In genomic region chr19:6767081-6767356, GRCh38 we compare ENCODE assay signal across 8 cellular contexts. TPM values are rescaled to one million over a fixed set of nuclear protein-coding genes. Genes with fewer than 3 reads are reported as not detected.
DNase-seq lines count a peak whose midpoint lies in the region; ATAC-seq and TF ChIP-seq lines count a peak whose summit lies in the region.

No MANE protein-coding gene starts in this region.

- intact Hi-C loops in activated CD4-positive, alpha-beta memory T cell treated with anti-CD3 and anti-CD28 coated beads for 36 hours (cut with micrococcal nuclease): loop anchor here (1.0 to 5.0 kb wide), 7 partner anchors 14 to 342 kb away; partner anchors contain the start of gene GPR108
- intact Hi-C loops in left colon (cut with DNase I, micrococcal nuclease) (loop anchor here in 1 of 2 donors (2.0 kb wide), 1 partner anchor 96 kb away; no protein-coding TSS in a partner anchor), upper lobe of right lung (cut with DNase I) (no loop called here)

- H3K9me3 Mint-ChIP-seq in activated CD4-positive, alpha-beta memory T cell treated with anti-CD3 and anti-CD28 coated beads for 36 hours: no peaks in the 10 kb centered on the region

- ATAC-seq in HG03135 (IDR thresholded peaks at IDR 0.05; ENCODE audit: unreplicated experiment): peak; percentile 22
- ATAC-seq in left colon: peak; percentile 60
- ATAC-seq in upper lobe of right lung: peak; percentile 41

- POLR2A ChIA-PET in activated CD4-positive, alpha-beta memory T cell treated with anti-CD3 and anti-CD28 coated beads for 36 hours (lab: Charles Lee): interaction anchor here (1.0 kb wide), 1 partner anchor 34 kb away, joined by 4 read pairs; no protein-coding TSS in a partner anchor

- H3K36me3 Mint-ChIP-seq in activated CD4-positive, alpha-beta memory T cell treated with anti-CD3 and anti-CD28 coated beads for 36 hours: no peaks in the 10 kb centered on the region

- H3K36me3 ChIP-seq in upper lobe of right lung: no peaks in the 10 kb centered on the region

- H3K9me3 ChIP-seq in upper lobe of right lung: no peaks in the 10 kb centered on the region

- H3K27me3 ChIP-seq in upper lobe of right lung: no peaks in the 10 kb centered on the region

- peak overlapping the region; percentile 54 for H3K4me3 ChIP-seq in upper lobe of right lung

- peaks cover 35% of the 10 kb centered on the region for H3K4me1 Mint-ChIP-seq in activated CD4-positive, alpha-beta memory T cell treated with anti-CD3 and anti-CD28 coated beads for 36 hours (ENCODE audit: low read depth)

- DNase-seq in activated CD4-positive, CD25-positive, alpha-beta regulatory T cell treated with anti-CD3 and anti-CD28 coated beads, Interleukin-2, amount 50 U/mL, for 16 hours (ENCODE audit: low read depth, low spot score): peak; percentile 14
- DNase-seq in activated CD4-positive, CD25-positive, alpha-beta regulatory T cell treated with anti-CD3 and anti-CD28 coated beads, Interleukin-2, amount 50 U/mL, for 72 hours: no peak
- no peak for DNase-seq in activated CD4-positive, alpha-beta memory T cell treated with anti-CD3 and anti-CD28 coated beads for 36 hours
- no peak for DNase-seq in left colon
- no peak for DNase-seq in upper lobe of right lung
- DNase-seq in activated CD4-positive, alpha-beta T cell treated with anti-CD3 and anti-CD28 coated beads, Interleukin-2, amount 50 U/mL, for 48 hours: no peak
- DNase-seq in cerebellum (ENCODE audit: low spot score): no peak

- CTCF ChIA-PET in activated CD4-positive, alpha-beta memory T cell treated with anti-CD3 and anti-CD28 coated beads for 36 hours (lab: Charles Lee): interaction anchor here (1.4 to 5.8 kb wide), 3 partner anchors 30 to 96 kb away, joined by 5 to 51 read pairs (median 33); partner anchors contain the start of gene GPR108

- peak overlapping the region; percentile 85 for H3K4me3 Mint-ChIP-seq in activated CD4-positive, alpha-beta memory T cell treated with anti-CD3 and anti-CD28 coated beads for 36 hours

- H3K27me3 Mint-ChIP-seq in activated CD4-positive, alpha-beta memory T cell treated with anti-CD3 and anti-CD28 coated beads for 36 hours: no peaks in the 10 kb centered on the region

- peaks cover 17% of the 10 kb centered on the region for H3K4me1 ChIP-seq in upper lobe of right lung

- H3K27ac Mint-ChIP-seq in activated CD4-positive, alpha-beta memory T cell treated with anti-CD3 and anti-CD28 coated beads for 36 hours: peak overlapping the region; percentile 92

- H3K27ac ChIP-seq in upper lobe of right lung: peak overlapping the region; percentile 74

- no peak for TF ChIP-seq CTCF in upper lobe of right lung (IDR thresholded peaks at IDR 0.05)

RNA-seq across cellular contexts. Expression of gene SH2D3A, which starts 0.2 kb away (rescaled TPM):
- 10 to 100 TPM; 17.1 to 18.2 TPM for total RNA-seq in activated CD4-positive, alpha-beta memory T cell treated with anti-CD3 and anti-CD28 coated beads for 36 hours
- total RNA-seq in left colon: 10 to 100 TPM; 46.7 to 52.1 TPM
- 26.0 TPM for total RNA-seq in upper lobe of right lung
- 4.9 TPM for total RNA-seq in cerebellum

RNA-seq across cellular contexts. Expression of gene VAV1, which starts 5.5 kb away (rescaled TPM):
- 10 to 100 TPM; 77.9 to 84.5 TPM for total RNA-seq in activated CD4-positive, alpha-beta memory T cell treated with anti-CD3 and anti-CD28 coated beads for 36 hours
- total RNA-seq in left colon (1 to 10 TPM; 8.2 to 8.5 TPM), upper lobe of right lung (31.6 TPM), cerebellum (1.8 TPM)

RNA-seq across cellular contexts. Expression of gene TRIP10, which starts 27.5 kb away (rescaled TPM):
- total RNA-seq in activated CD4-positive, alpha-beta memory T cell treated with anti-CD3 and anti-CD28 coated beads for 36 hours: 10 to 100 TPM; 55.9 to 56.2 TPM
- total RNA-seq in left colon (10 to 100 TPM; 73.6 to 73.9 TPM), upper lobe of right lung (88.1 TPM), cerebellum (3.6 TPM)

RNA-seq across cellular contexts. Expression of gene GPR108, which starts 29.6 kb away (rescaled TPM):
- 10 to 100 TPM; 72.1 to 75.4 TPM for total RNA-seq in activated CD4-positive, alpha-beta memory T cell treated with anti-CD3 and anti-CD28 coated beads for 36 hours
- 100 to 1,000 TPM; 124 to 128 TPM for total RNA-seq in left colon
- total RNA-seq in upper lobe of right lung: 81.2 TPM
- 13.0 TPM for total RNA-seq in cerebellum

RNA-seq across cellular contexts. Expression of gene C3, which starts 46.6 kb away (rescaled TPM):
- total RNA-seq in activated CD4-positive, alpha-beta memory T cell treated with anti-CD3 and anti-CD28 coated beads for 36 hours: 1 to 10 TPM; 1.2 to 2.4 TPM
- total RNA-seq in left colon: 100 to 1,000 TPM in 1 of 2 donors, 10 to 100 TPM in 1; 49.0 to 162 TPM
- total RNA-seq in upper lobe of right lung: 1,129 TPM
- total RNA-seq in cerebellum: 20.8 TPM

Comparison
In these comparisons a context has a peak if more than half of its experiments do, and no peak if none do; other contexts are left out.
1. RNA of gene TRIP10, which starts 27.5 kb away (total RNA-seq): 88.1 TPM in upper lobe of right lung (single experiment), 73.6 to 73.9 TPM in left colon and 55.9 to 56.2 TPM in activated CD4-positive, alpha-beta memory T cell treated with anti-CD3 and anti-CD28 coated beads for 36 hours; 3.6 TPM in cerebellum (single experiment); every median in the first group is over 10 times any median in the second.
2. Peak in every context shown above with its lines, with median percentiles within 50 percentile points of each other: ATAC-seq.